32 cellular contexts compared by ENCODE assay signal in genomic region chr2:112973156-112973555, GRCh38. TPM values are rescaled to one million over a fixed set of nuclear protein-coding genes. Genes with fewer than 3 reads are reported as not detected.
"Had no signal": no experiment of that assay in that cellular context is flagged by ENCODE, and none has a peak within 500 bp of the region (broad histone marks: within the 10 kb centered on the region; RNA-seq: fewer than 3 reads in every experiment).

No MANE protein-coding gene starts in this region.

- H3K4me3 ChIP-seq: ascending aorta, body of pancreas, cardiac muscle cell, K562, SJCRH30 had no signal

- H3K27ac ChIP-seq: ascending aorta, body of pancreas, cardiac muscle cell, SJCRH30, VCaP had no signal

- H3K4me2 ChIP-seq: SK-N-SH had no signal

- H3K9ac ChIP-seq: SK-N-SH had no signal

- H3K4me1 ChIP-seq: ascending aorta, body of pancreas, SJCRH30 had no signal

- H3K27me3 ChIP-seq: ascending aorta, cardiac muscle cell had no signal

- H3K9me3 ChIP-seq: ascending aorta, body of pancreas, SJCRH30, SK-N-SH had no signal

- H3K36me3 ChIP-seq: ascending aorta, cardiac muscle cell, SJCRH30 had no signal

- DNase-seq: activated CD4-positive, alpha-beta T cell treated with anti-CD3 and anti-CD28 coated beads, Interleukin-2, amount 50 U/mL, for 1 hour; activated CD4-positive, CD25-positive, alpha-beta regulatory T cell; activated CD8-positive, alpha-beta T cell treated with anti-CD3 and anti-CD28 coated beads for 36 hours; activated effector memory CD4-positive, alpha-beta T cell treated with anti-CD3 and anti-CD28 coated beads, Interleukin-2, amount 50 U/mL, for 16 hours; activated naive CD4-positive, alpha-beta T cell treated with Interleukin-2 at 50 U/mL for 16 hours; activated naive CD8-positive, alpha-beta T cell treated with anti-CD3 and anti-CD28 coated beads, Interleukin-2, amount 50 U/mL, for 24 hours; activated T-cell treated with anti-CD3 and anti-CD28 coated beads, Interleukin-2, amount 50 U/mL, for 24 hours; amniotic stem cell; body of pancreas; Karpas-422; NCI-H1092; NCI-H1417; NCI-H1930; NCI-H2171 treated with DMSO at 0.1 percent for 48 hours; NCI-H345; NCI-H510A; NCI-H526 treated with DMSO at 0.1 percent for 48 hours; NCI-H82; Right ventricle myocardium superior; RPMI8226; SJCRH30; SK-N-SH; T-helper 1 cell had no signal

- ATAC-seq: body of pancreas, K562, Panc1 had no signal

- FAIRE-seq: K562 had no signal

RNA-seq across cellular contexts. Expression of gene IL36G, which starts 4.7 kb away (rescaled TPM):
- total RNA-seq: activated CD8-positive, alpha-beta T cell treated with anti-CD3 and anti-CD28 coated beads for 36 hours; activated naive CD4-positive, alpha-beta T cell treated with anti-CD3 and anti-CD28 coated beads, Interleukin-2, amount 50 U/mL, for 72 hours; activated T-helper 1 cell treated with anti-CD3 and anti-CD28 coated beads, Interleukin-12 subunit alpha, Interleukin-12 subunit beta, Interleukin-2, Interleukin-4 antibody, amounts not matched to agents 30 ng/mL and 10 ng/mL and 1 ng/mL, durations not matched to agents 14 hours and 24 hours and 36 hours; ascending aorta; body of pancreas; K562; OCI-LY7; Right ventricle myocardium superior; SJCRH30; T-helper 2 cell treated with Interferon-gamma antibody and Interleukin-4, amounts not matched to agents 100 ng/mL and 5 ng/mL, for 36 hours had no signal
- polyA plus RNA-seq: cardiac muscle cell, K562, SK-N-SH had no signal

RNA-seq across cellular contexts. Expression of gene IL36A, which starts 32.1 kb away (rescaled TPM):
- total RNA-seq: activated CD8-positive, alpha-beta T cell treated with anti-CD3 and anti-CD28 coated beads for 36 hours; activated naive CD4-positive, alpha-beta T cell treated with anti-CD3 and anti-CD28 coated beads, Interleukin-2, amount 50 U/mL, for 72 hours; activated T-helper 1 cell treated with anti-CD3 and anti-CD28 coated beads, Interleukin-12 subunit alpha, Interleukin-12 subunit beta, Interleukin-2, Interleukin-4 antibody, amounts not matched to agents 30 ng/mL and 10 ng/mL and 1 ng/mL, durations not matched to agents 14 hours and 24 hours and 36 hours; ascending aorta; body of pancreas; cardiac muscle cell; K562; OCI-LY7; Right ventricle myocardium superior; SJCRH30 had no signal
- polyA plus RNA-seq: cardiac muscle cell, K562, SK-N-SH had no signal
